In the genomic region with DNA sequence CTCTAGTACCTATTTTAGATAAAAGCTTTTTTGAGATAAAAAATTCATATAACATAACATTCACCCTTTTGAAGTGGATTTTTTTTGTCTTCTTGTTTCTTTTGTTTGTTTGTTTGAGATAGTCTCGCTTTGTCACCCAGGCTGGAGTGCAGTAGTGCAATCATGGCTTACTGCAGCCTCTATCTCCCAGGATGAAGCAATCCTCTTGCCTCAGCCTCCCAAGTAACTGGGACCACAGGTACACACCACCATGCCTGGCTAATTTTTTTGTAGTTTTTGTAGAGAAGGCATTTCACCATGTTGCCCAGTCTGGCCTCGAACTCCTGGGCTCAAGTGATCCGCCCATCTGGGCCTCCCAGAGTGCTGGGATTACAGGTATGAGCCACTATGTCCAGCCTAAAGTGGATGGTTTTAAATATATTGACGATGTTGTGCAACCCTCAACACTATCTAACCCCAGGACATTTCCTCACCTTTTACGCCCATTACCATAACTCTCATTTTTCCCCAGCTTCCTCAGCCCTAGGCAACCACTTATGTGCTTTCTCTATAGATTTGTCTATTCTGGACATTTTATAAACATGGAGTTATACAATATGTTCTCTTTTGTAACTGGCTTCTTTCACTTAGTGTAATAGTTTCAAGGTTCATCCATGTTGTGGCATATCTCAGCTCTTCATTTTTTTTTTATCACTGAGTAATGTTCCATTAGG, we compare ENCODE assay signal across 26 cellular contexts.
"Had no signal": no experiment of that assay in that cellular context is flagged by ENCODE, and none has a peak within 500 bp of the region (broad histone marks: within the 10 kb centered on the region; RNA-seq: fewer than 3 reads in every experiment).

No MANE protein-coding gene starts in this region.

- ATAC-seq: esophagus mucosa; gastrocnemius medialis; left colon; left ventricle myocardium superior; lower lobe of right lung; naive thymus-derived CD8-positive, alpha-beta T cell; psoas muscle; right cardiac atrium; stimulated activated memory B cell treated with anti-CD40 and anti-IgM and Interleukin-4, amounts not matched to agents 10 μg/mL and 1 μg/mL and 100 μg/mL, for 72 hours; stimulated activated naive CD8-positive, alpha-beta T cell treated with anti-CD3 and anti-CD28 coated beads, Interleukin-15, Interleukin-2, amounts not matched to agents 100 U/mL and 50 U/mL, for 24 hours had no signal

- H3K4me3 ChIP-seq: gastrocnemius medialis, lower lobe of right lung, ovary, psoas muscle, skin epidermis, spleen, testis, tibial artery, upper lobe of left lung had no signal

- DNase-seq: cortex of kidney; effector CD8-positive, alpha-beta T cell; endodermal cell; foreskin fibroblast; gastrocnemius medialis; head of caudate nucleus; left colon; left ventricle myocardium superior; lower lobe of right lung; naive thymus-derived CD8-positive, alpha-beta T cell; nephron progenitor cell; occipital lobe; ovary; psoas muscle; right cardiac atrium; stimulated activated CD4-positive, alpha-beta T cell treated with anti-CD3 and anti-CD28 coated beads, Interleukin-4, amount 100 ng/mL, for 4 hours; stimulated activated naive CD8-positive, alpha-beta T cell treated with anti-CD3 and anti-CD28 coated beads, Interleukin-15, Interleukin-2, amounts not matched to agents 100 U/mL and 50 U/mL, for 24 hours; testis; tibial artery; upper lobe of left lung had no signal

- H3K4me1 ChIP-seq: lower lobe of right lung, upper lobe of left lung had no signal

- H3K27me3 ChIP-seq: gastrocnemius medialis, ovary, spleen, testis, tibial artery, upper lobe of left lung had no signal

- H3K9me3 ChIP-seq: gastrocnemius medialis, lower lobe of right lung, ovary, psoas muscle, testis, tibial artery, upper lobe of left lung had no signal

- H3K27me3 Mint-ChIP-seq: naive thymus-derived CD8-positive, alpha-beta T cell; stimulated activated memory B cell treated with anti-CD40 and anti-IgM and Interleukin-4, amounts not matched to agents 10 μg/mL and 1 μg/mL and 100 μg/mL, for 72 hours had no signal

- H3K4me1 Mint-ChIP-seq: central memory CD8-positive, alpha-beta T cell; naive thymus-derived CD8-positive, alpha-beta T cell; stimulated activated memory B cell treated with anti-CD40 and anti-IgM and Interleukin-4, amounts not matched to agents 10 μg/mL and 1 μg/mL and 100 μg/mL, for 72 hours had no signal

- H3K36me3 ChIP-seq: gastrocnemius medialis, lower lobe of right lung, ovary had no signal

- H3K27ac Mint-ChIP-seq: endodermal cell; naive thymus-derived CD8-positive, alpha-beta T cell; nephron progenitor cell; stimulated activated memory B cell treated with anti-CD40 and anti-IgM and Interleukin-4, amounts not matched to agents 10 μg/mL and 1 μg/mL and 100 μg/mL, for 72 hours had no signal

- H3K27ac ChIP-seq: epithelial cell of prostate, gastrocnemius medialis, lower lobe of right lung, ovary, psoas muscle, skin epidermis, spleen, testis, upper lobe of left lung had no signal

- H3K36me3 Mint-ChIP-seq: naive thymus-derived CD8-positive, alpha-beta T cell had no signal

- H3K4me3 Mint-ChIP-seq: central memory CD8-positive, alpha-beta T cell; endodermal cell; naive thymus-derived CD8-positive, alpha-beta T cell; nephron progenitor cell; stimulated activated memory B cell treated with anti-CD40 and anti-IgM and Interleukin-4, amounts not matched to agents 10 μg/mL and 1 μg/mL and 100 μg/mL, for 72 hours had no signal
